Comparison of ENCODE assay signal across 24 cellular contexts in the genomic region with DNA sequence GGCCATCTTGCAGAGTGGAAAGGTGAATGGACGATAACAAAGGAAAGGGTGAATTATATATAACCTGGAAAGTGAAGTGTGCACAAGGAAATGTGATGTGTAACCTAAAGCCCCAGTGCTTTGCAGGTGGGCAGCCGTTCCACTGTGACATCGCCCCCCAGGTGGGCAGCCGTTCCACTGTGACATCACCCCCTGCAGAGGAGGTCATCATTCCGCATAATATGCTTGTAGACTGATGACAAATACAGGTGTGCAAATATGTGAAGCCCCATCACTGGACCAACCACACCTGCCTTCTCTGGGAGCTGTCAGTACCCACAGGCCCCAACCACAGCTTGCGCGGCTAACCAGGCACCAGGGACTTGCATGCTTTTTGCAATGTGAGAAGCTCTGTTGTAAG. TPM values are rescaled to one million over a fixed set of nuclear protein-coding genes. Genes with fewer than 3 reads are reported as not detected.
A peak's percentile ranks its signal among the peaks of the same experiment; 100 is the strongest.
DNase-seq lines count a peak whose midpoint lies in the region; ATAC-seq and TF ChIP-seq lines count a peak whose summit lies in the region.
"Had no signal": no experiment of that assay in that cellular context is flagged by ENCODE, and none has a peak within 500 bp of the region (broad histone marks: within the 10 kb centered on the region; RNA-seq: fewer than 3 reads in every experiment).

No MANE protein-coding gene starts in this region.

- ATAC-seq in PC-3 (no peak), HG02588 (IDR thresholded peaks at IDR 0.05; ENCODE audit: unreplicated experiment) (no peak), GM21447 (IDR thresholded peaks at IDR 0.05; ENCODE audit: unreplicated experiment) (no peak)
- ATAC-seq: activated T-cell treated with anti-CD3 and anti-CD28 coated beads, Interleukin-2, amount 50 U/mL, for 4 hours; left lobe of liver; naive thymus-derived CD8-positive, alpha-beta T cell had no signal

- peaks cover 59% of the 10 kb centered on the region for H3K36me3 Mint-ChIP-seq in nephron progenitor cell (ENCODE audit: low read depth)

- H3K4me2 ChIP-seq in PC-3 (ENCODE audit: low read length) = peak overlapping the region; percentile 34

- H3F3A ChIP-seq in PC-3 (ENCODE audit: low read length, unreplicated experiment) = no peaks in the 10 kb centered on the region

- no peak overlapping the region for H2AFZ ChIP-seq in PC-3 (ENCODE audit: low read length)
- H2AFZ ChIP-seq: parathyroid adenoma had no signal

- DNase-seq in DMS53 (lab: John Stamatoyannopoulos, UW) = peak; percentile 91
- DNase-seq in NCI-H2029 treated with DMSO at 0.1 percent for 48 hours (lab: John Stamatoyannopoulos, UW) = peak; percentile 61
- no peak for DNase-seq in PC-3
- no peak for DNase-seq in nephron progenitor cell
- DNase-seq in islet precursor cell = no peak
- no peak for DNase-seq in AML-193 (lab: John Stamatoyannopoulos, UW)
- DNase-seq: activated CD4-positive, alpha-beta T cell treated with anti-CD3 and anti-CD28 coated beads for 4 hours; activated naive CD4-positive, alpha-beta T cell treated with Interleukin-2 at 50 U/mL for 16 hours; activated T-cell treated with anti-CD3 and anti-CD28 coated beads, Interleukin-2, amount 50 U/mL, for 4 hours; GF-D8; naive thymus-derived CD8-positive, alpha-beta T cell; NCI-H1436; NK-92 treated with Interleukin-12 subunit alpha and Interleukin-12 subunit beta, amount 100 ng/mL, for 24 hours; Peyer's patch; sigmoid colon; stimulated activated CD8-positive, alpha-beta memory T cell treated with anti-CD3 and anti-CD28 coated beads, Interleukin-4, amount 100 ng/mL, for 48 hours; upper lobe of left lung had no signal

- H3K79me2 ChIP-seq in PC-3 (ENCODE audit: low read length) = peaks cover 84% of the 10 kb centered on the region
- H3K79me2 ChIP-seq: parathyroid adenoma had no signal

- POLR2A ChIA-PET in PC-3 (lab: Charles Lee; ENCODE audit: unreplicated experiment) = no interaction called here

- H3K27ac Mint-ChIP-seq in nephron progenitor cell = peak overlapping the region; percentile 60
- H3K27ac Mint-ChIP-seq: T-helper 1 cell treated with Interleukin-12 subunit alpha and Interleukin-12 subunit beta and Interleukin-4 antibody, amounts not matched to agents 30 μg/mL and 1 μg/mL, for 36 hours had no signal

- H3K4me3 ChIP-seq in PC-3 (ENCODE audit: low read length) = no peak overlapping the region
- H3K4me3 ChIP-seq: cardiac muscle cell, Peyer's patch, sigmoid colon, upper lobe of left lung had no signal

- no peaks in the 10 kb centered on the region for H3K27me3 Mint-ChIP-seq in nephron progenitor cell (ENCODE audit: low read depth, poor library complexity)
- H3K27me3 Mint-ChIP-seq: naive thymus-derived CD8-positive, alpha-beta T cell had no signal

- no peaks in the 10 kb centered on the region for H3K9me3 ChIP-seq in PC-3 (ENCODE audit: low read length)
- H3K9me3 ChIP-seq: Peyer's patch, sigmoid colon, upper lobe of left lung had no signal

- no TSS peak for BruUV-seq in PC-3 (replicated peaks; lab: Mats Ljungman, UMichigan)

- peaks cover 65% of the 10 kb centered on the region for H3K4me1 ChIP-seq in PC-3 (ENCODE audit: insufficient read depth, low read length)
- H3K4me1 ChIP-seq: parathyroid adenoma had no signal

- intact Hi-C loops in PC-3 (cut with micrococcal nuclease) = no loop called here

- H3K9me2 ChIP-seq in PC-3 (replicated peaks; ENCODE audit: low read length) = no peaks in the 10 kb centered on the region

- no peaks in the 10 kb centered on the region for H4K20me1 ChIP-seq in PC-3 (ENCODE audit: low read length)

- CTCF ChIA-PET in PC-3 (lab: Charles Lee) = no interaction called here

- no peak overlapping the region for H3K9ac ChIP-seq in PC-3 (ENCODE audit: low read length)
- H3K9ac ChIP-seq: parathyroid adenoma had no signal

- H3K36me3 ChIP-seq in PC-3 (ENCODE audit: low read depth, low read length) = peaks cover 14% of the 10 kb centered on the region; the same call in 1 of the 2 replicates
- H3K36me3 ChIP-seq: cardiac muscle cell, Peyer's patch, sigmoid colon, upper lobe of left lung had no signal

- H3K4me1 Mint-ChIP-seq in nephron progenitor cell = peaks cover 63% of the 10 kb centered on the region

- no peak overlapping the region for H3K27ac ChIP-seq in PC-3 (ENCODE audit: low read length)
- H3K27ac ChIP-seq: cardiac muscle cell, HL-60, parathyroid adenoma, Peyer's patch, sigmoid colon, upper lobe of left lung had no signal

- peak overlapping the region; percentile 86 for H3K4me3 Mint-ChIP-seq in nephron progenitor cell
- H3K4me3 Mint-ChIP-seq: activated T-cell treated with anti-CD3 and anti-CD28 coated beads, Interleukin-2, amount 50 U/mL, for 4 hours; naive thymus-derived CD8-positive, alpha-beta T cell; T-helper 1 cell treated with Interleukin-12 subunit alpha and Interleukin-12 subunit beta and Interleukin-4 antibody, amounts not matched to agents 30 μg/mL and 1 μg/mL, for 36 hours had no signal

- TF ChIP-seq CTCF in PC-3 (conservative IDR thresholded peaks at IDR 0.05; ENCODE audit: low read depth, low read length) = no peak
- no peak for TF ChIP-seq CTCF in nephron progenitor cell (IDR thresholded peaks at IDR 0.05)

- no peaks in the 10 kb centered on the region for H3K27me3 ChIP-seq in PC-3 (ENCODE audit: low read length)
- H3K27me3 ChIP-seq: cardiac muscle cell, Peyer's patch, sigmoid colon, upper lobe of left lung had no signal

- no peaks in the 10 kb centered on the region for H3K9me3 Mint-ChIP-seq in nephron progenitor cell
- H3K9me3 Mint-ChIP-seq: activated T-cell treated with anti-CD3 and anti-CD28 coated beads, Interleukin-2, amount 50 U/mL, for 4 hours; naive thymus-derived CD8-positive, alpha-beta T cell; T-helper 1 cell treated with Interleukin-12 subunit alpha and Interleukin-12 subunit beta and Interleukin-4 antibody, amounts not matched to agents 30 μg/mL and 1 μg/mL, for 36 hours had no signal

RNA-seq across cellular contexts. Expression of gene ZNF496, which starts 4.7 kb away (rescaled TPM):
- total RNA-seq in PC-3 (2014; rRNA removed) = 79.4 and 103 TPM in 2 replicates

Comparison
In these comparisons a context has a peak if more than half of its experiments do, and no peak if none do; other contexts are left out.
1. DNase-seq: peak in DMS53 (single experiment) and NCI-H2029 treated with DMSO at 0.1 percent for 48 hours (single experiment); none in PC-3 (single experiment), nephron progenitor cell (single experiment), islet precursor cell (single experiment) and AML-193 (0 of 2).